In genomic region chr11:65132988-65133700, GRCh38 we compare ENCODE assay signal across 1 cellular context.
TF ChIP-seq lines count a peak whose summit lies in the region.

No MANE protein-coding gene starts in this region.

TF ChIP-seq in HepG2, 621 proteins besides CTCF, POLR2A, EP300 and RAD21 (continued from another document):
- TF ChIP-seq ZNF496 (CRISPR knock-in tag; IDR thresholded peaks at IDR 0.05; ENCODE audit: insufficient replicate concordance) = no peak
- no peak for TF ChIP-seq SRSF9 (IDR thresholded peaks at IDR 0.05; ENCODE audit: borderline replicate concordance, insufficient read depth, low read depth, low read length, poor library complexity, severe bottlenecking)
- TF ChIP-seq ZNF383 (CRISPR knock-in tag; IDR thresholded peaks at IDR 0.05; ENCODE audit: borderline replicate concordance) = no peak
- peak; percentile 67 for TF ChIP-seq ZNF263 (CRISPR knock-in tag; IDR thresholded peaks at IDR 0.05)
- 0 out of 2 replicates have a peak, but pooled peaks have one; percentile 12 for TF ChIP-seq MED1 (CRISPR knock-in tag; IDR thresholded peaks at IDR 0.05)
- TF ChIP-seq MXD1 (CRISPR knock-in tag; IDR thresholded peaks at IDR 0.05) = no peak
- no peak for TF ChIP-seq ZNF563 (CRISPR knock-in tag; IDR thresholded peaks at IDR 0.05)
- 0 out of 2 replicates have a peak, but pooled peaks have one; percentile 25 for TF ChIP-seq MTA1 (CRISPR knock-in tag; IDR thresholded peaks at IDR 0.05; ENCODE audit: borderline replicate concordance)
- TF ChIP-seq ZBTB8A (CRISPR knock-in tag; IDR thresholded peaks at IDR 0.05; ENCODE audit: borderline replicate concordance, low read depth) = no peak
- TF ChIP-seq MZF1 (CRISPR knock-in tag; IDR thresholded peaks at IDR 0.05; ENCODE audit: borderline replicate concordance) = no peak
- TF ChIP-seq SRSF1 (optimal IDR thresholded peaks at IDR 0.05; ENCODE audit: low read depth, low read length) = no peak
- no peak for TF ChIP-seq HIVEP1 (CRISPR knock-in tag; IDR thresholded peaks at IDR 0.05)
- no peak for TF ChIP-seq ZNF207 (IDR thresholded peaks at IDR 0.05; ENCODE audit: borderline replicate concordance)
- no peak for TF ChIP-seq MATR3 (CRISPR knock-in tag; IDR thresholded peaks at IDR 0.05)
- TF ChIP-seq CHCHD3 (CRISPR knock-in tag; IDR thresholded peaks at IDR 0.05) = 0 out of 2 replicates have a peak, but pooled peaks have one; percentile 29
- TF ChIP-seq ZNF768 (CRISPR knock-in tag; IDR thresholded peaks at IDR 0.05) = no peak
- TF ChIP-seq POLR2AphosphoS5 (IDR thresholded peaks at IDR 0.05; ENCODE audit: low read depth, low read length) = peak; percentile 69
- TF ChIP-seq, protein P1, sequence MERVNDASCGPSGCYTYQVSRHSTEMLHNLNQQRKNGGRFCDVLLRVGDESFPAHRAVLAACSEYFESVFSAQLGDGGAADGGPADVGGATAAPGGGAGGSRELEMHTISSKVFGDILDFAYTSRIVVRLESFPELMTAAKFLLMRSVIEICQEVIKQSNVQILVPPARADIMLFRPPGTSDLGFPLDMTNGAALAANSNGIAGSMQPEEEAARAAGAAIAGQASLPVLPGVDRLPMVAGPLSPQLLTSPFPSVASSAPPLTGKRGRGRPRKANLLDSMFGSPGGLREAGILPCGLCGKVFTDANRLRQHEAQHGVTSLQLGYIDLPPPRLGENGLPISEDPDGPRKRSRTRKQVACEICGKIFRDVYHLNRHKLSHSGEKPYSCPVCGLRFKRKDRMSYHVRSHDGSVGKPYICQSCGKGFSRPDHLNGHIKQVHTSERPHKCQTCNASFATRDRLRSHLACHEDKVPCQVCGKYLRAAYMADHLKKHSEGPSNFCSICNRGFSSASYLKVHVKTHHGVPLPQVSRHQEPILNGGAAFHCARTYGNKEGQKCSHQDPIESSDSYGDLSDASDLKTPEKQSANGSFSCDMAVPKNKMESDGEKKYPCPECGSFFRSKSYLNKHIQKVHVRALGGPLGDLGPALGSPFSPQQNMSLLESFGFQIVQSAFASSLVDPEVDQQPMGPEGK (CRISPR knock-in tag; IDR thresholded peaks at IDR 0.05) = 0 out of 2 replicates have a peak, but pooled peaks have one; percentile 15
- TF ChIP-seq HMGA1 (CRISPR knock-in tag; conservative IDR thresholded peaks at IDR 0.05) = no peak
- TF ChIP-seq HES4 (CRISPR knock-in tag; IDR thresholded peaks at IDR 0.05; ENCODE audit: borderline replicate concordance) = 0 out of 2 replicates have a peak, but pooled peaks have one; percentile 31
- no peak for TF ChIP-seq MYC (CRISPR knock-in tag; IDR thresholded peaks at IDR 0.05; ENCODE audit: borderline replicate concordance)
- no peak for TF ChIP-seq SOX5 (CRISPR knock-in tag; IDR thresholded peaks at IDR 0.05; ENCODE audit: borderline replicate concordance)
- TF ChIP-seq, protein P2, sequence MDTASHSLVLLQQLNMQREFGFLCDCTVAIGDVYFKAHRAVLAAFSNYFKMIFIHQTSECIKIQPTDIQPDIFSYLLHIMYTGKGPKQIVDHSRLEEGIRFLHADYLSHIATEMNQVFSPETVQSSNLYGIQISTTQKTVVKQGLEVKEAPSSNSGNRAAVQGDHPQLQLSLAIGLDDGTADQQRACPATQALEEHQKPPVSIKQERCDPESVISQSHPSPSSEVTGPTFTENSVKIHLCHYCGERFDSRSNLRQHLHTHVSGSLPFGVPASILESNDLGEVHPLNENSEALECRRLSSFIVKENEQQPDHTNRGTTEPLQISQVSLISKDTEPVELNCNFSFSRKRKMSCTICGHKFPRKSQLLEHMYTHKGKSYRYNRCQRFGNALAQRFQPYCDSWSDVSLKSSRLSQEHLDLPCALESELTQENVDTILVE (CRISPR knock-in tag; IDR thresholded peaks at IDR 0.05) = no peak
- TF ChIP-seq FOSL2 (CRISPR knock-in tag; IDR thresholded peaks at IDR 0.05) = no peak
- TF ChIP-seq, protein P3, sequence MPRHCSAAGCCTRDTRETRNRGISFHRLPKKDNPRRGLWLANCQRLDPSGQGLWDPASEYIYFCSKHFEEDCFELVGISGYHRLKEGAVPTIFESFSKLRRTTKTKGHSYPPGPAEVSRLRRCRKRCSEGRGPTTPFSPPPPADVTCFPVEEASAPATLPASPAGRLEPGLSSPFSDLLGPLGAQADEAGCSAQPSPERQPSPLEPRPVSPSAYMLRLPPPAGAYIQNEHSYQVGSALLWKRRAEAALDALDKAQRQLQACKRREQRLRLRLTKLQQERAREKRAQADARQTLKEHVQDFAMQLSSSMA (CRISPR knock-in tag; IDR thresholded peaks at IDR 0.05) = no peak
- no peak for TF ChIP-seq ZNF343 (CRISPR knock-in tag; IDR thresholded peaks at IDR 0.05)
- TF ChIP-seq ZNF644 (CRISPR knock-in tag; IDR thresholded peaks at IDR 0.05; ENCODE audit: low read depth) = no peak
- TF ChIP-seq, protein P4, sequence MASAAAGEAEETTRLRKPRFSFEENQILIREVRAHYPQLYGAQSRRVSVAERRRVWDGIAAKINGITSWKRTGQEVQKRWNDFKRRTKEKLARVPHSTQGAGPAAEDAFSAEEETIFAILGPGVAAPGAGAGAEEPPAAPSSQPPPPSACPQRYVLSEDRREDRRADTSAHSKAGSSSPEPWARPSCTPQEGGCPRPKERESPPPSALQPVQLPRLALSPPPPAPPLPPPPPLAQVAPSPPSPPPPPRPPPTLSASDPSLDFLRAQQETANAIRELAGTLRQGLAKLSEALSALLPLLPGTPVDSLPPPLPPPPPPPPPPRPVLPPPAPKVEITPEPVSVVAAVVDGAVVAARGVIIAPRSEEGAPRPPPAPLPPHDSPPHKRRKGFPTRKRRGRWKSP (CRISPR knock-in tag; IDR thresholded peaks at IDR 0.05) = 0 out of 2 replicates have a peak, but pooled peaks have one; percentile 17
- TF ChIP-seq SP4 (CRISPR knock-in tag; IDR thresholded peaks at IDR 0.05) = 0 out of 2 replicates have a peak, but pooled peaks have one; percentile 23
- 0 out of 2 replicates have a peak, but pooled peaks have one; percentile 53 for TF ChIP-seq ZNF296 (CRISPR knock-in tag; conservative IDR thresholded peaks at IDR 0.05)
- TF ChIP-seq SNAPC5 (CRISPR knock-in tag; IDR thresholded peaks at IDR 0.05; ENCODE audit: borderline replicate concordance) = no peak
- TF ChIP-seq ZBTB21 (CRISPR knock-in tag; IDR thresholded peaks at IDR 0.05) = no peak
- no peak for TF ChIP-seq ZNF441 (CRISPR knock-in tag; IDR thresholded peaks at IDR 0.05; ENCODE audit: borderline replicate concordance)
- no peak for TF ChIP-seq NR2F6 (IDR thresholded peaks at IDR 0.05)
- TF ChIP-seq NR2F6 (CRISPR knock-in tag; IDR thresholded peaks at IDR 0.05) = no peak
- TF ChIP-seq, protein P5, sequence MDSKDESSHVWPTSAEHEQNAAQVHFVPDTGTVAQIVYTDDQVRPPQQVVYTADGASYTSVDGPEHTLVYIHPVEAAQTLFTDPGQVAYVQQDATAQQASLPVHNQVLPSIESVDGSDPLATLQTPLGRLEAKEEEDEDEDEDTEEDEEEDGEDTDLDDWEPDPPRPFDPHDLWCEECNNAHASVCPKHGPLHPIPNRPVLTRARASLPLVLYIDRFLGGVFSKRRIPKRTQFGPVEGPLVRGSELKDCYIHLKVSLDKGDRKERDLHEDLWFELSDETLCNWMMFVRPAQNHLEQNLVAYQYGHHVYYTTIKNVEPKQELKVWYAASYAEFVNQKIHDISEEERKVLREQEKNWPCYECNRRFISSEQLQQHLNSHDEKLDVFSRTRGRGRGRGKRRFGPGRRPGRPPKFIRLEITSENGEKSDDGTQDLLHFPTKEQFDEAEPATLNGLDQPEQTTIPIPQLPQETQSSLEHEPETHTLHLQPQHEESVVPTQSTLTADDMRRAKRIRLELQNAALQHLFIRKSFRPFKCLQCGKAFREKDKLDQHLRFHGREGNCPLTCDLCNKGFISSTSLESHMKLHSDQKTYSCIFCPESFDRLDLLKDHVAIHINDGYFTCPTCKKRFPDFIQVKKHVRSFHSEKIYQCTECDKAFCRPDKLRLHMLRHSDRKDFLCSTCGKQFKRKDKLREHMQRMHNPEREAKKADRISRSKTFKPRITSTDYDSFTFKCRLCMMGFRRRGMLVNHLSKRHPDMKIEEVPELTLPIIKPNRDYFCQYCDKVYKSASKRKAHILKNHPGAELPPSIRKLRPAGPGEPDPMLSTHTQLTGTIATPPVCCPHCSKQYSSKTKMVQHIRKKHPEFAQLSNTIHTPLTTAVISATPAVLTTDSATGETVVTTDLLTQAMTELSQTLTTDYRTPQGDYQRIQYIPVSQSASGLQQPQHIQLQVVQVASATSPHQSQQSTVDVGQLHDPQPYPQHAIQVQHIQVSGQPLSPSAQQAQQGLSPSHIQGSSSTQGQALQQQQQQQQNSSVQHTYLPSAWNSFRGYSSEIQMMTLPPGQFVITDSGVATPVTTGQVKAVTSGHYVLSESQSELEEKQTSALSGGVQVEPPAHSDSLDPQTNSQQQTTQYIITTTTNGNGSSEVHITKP (CRISPR knock-in tag; IDR thresholded peaks at IDR 0.05; ENCODE audit: low read depth) = peak; percentile 67; the same call in 1 of the 2 replicates
- TF ChIP-seq SETDB1 (CRISPR knock-in tag; IDR thresholded peaks at IDR 0.05; ENCODE audit: borderline replicate concordance) = no peak
- TF ChIP-seq LCORL (IDR thresholded peaks at IDR 0.05) = no peak
- no peak for TF ChIP-seq LCORL (CRISPR knock-in tag; IDR thresholded peaks at IDR 0.05)
- no peak for TF ChIP-seq ZNF570 (CRISPR knock-in tag; IDR thresholded peaks at IDR 0.05; ENCODE audit: borderline replicate concordance)
- TF ChIP-seq ZNF235 (CRISPR knock-in tag; IDR thresholded peaks at IDR 0.05; ENCODE audit: borderline replicate concordance) = no peak
- TF ChIP-seq SRSF4 (IDR thresholded peaks at IDR 0.05; ENCODE audit: low read depth, low read length, poor library complexity, severe bottlenecking) = no peak
- TF ChIP-seq NFIB (CRISPR knock-in tag; IDR thresholded peaks at IDR 0.05; ENCODE audit: borderline replicate concordance) = no peak
- peak; percentile 8; the same call in 1 of the 2 replicates for TF ChIP-seq ZNF350 (CRISPR knock-in tag; IDR thresholded peaks at IDR 0.05; ENCODE audit: borderline replicate concordance, low read depth)
- no peak for TF ChIP-seq AGO2 (optimal IDR thresholded peaks at IDR 0.05; ENCODE audit: low read depth, low read length)
- TF ChIP-seq DRAP1 (CRISPR knock-in tag; IDR thresholded peaks at IDR 0.05) = no peak; the same call in 1 of the 2 replicates
- TF ChIP-seq SIX4 (CRISPR knock-in tag; IDR thresholded peaks at IDR 0.05) = no peak
- no peak for TF ChIP-seq ZNF230 (CRISPR knock-in tag; IDR thresholded peaks at IDR 0.05)
- no peak for TF ChIP-seq KDM5A (IDR thresholded peaks at IDR 0.05; ENCODE audit: borderline replicate concordance, low read length)
- no peak for TF ChIP-seq ZKSCAN1 (IDR thresholded peaks at IDR 0.05; ENCODE audit: low read length)
- TF ChIP-seq, protein P6, sequence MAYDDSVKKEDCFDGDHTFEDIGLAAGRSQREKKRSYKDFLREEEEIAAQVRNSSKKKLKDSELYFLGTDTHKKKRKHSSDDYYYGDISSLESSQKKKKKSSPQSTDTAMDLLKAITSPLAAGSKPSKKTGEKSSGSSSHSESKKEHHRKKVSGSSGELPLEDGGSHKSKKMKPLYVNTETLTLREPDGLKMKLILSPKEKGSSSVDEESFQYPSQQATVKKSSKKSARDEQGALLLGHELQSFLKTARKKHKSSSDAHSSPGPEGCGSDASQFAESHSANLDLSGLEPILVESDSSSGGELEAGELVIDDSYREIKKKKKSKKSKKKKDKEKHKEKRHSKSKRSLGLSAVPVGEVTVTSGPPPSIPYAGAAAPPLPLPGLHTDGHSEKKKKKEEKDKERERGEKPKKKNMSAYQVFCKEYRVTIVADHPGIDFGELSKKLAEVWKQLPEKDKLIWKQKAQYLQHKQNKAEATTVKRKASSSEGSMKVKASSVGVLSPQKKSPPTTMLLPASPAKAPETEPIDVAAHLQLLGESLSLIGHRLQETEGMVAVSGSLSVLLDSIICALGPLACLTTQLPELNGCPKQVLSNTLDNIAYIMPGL (CRISPR knock-in tag; IDR thresholded peaks at IDR 0.05; ENCODE audit: borderline replicate concordance in 1 of 2, low read depth in 1 of 2) = no peak
- no peak for TF ChIP-seq CBX2 (IDR thresholded peaks at IDR 0.05; ENCODE audit: low read depth, low read length)
- TF ChIP-seq CBX2 (CRISPR knock-in tag; IDR thresholded peaks at IDR 0.05; ENCODE audit: low read depth) = no peak
